In the genomic region with DNA sequence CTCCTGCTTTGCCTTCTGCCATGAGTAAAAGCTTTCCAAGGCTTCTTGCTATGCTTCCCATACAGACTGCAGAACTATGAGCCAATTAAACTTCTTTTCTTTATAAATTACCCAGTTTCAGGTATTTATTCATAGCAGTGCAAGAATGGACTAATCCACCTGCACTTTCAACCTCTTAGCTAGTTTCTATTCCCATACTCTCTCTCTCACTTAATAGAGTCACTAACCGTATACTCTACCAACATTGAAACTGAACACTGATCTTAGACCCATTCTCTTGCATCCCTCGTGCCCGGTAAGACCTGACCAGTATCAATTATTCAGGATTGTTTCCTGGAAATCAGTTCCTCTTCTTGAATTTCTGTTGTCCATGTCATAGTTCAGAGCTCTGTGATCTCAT, we compare ENCODE assay signal across 9 cellular contexts.
"Had no signal": no experiment of that assay in that cellular context is flagged by ENCODE, and none has a peak within 500 bp of the region (broad histone marks: within the 10 kb centered on the region; RNA-seq: fewer than 3 reads in every experiment).

No MANE protein-coding gene starts in this region.

- H2AFZ ChIP-seq: GM23248, GM23338 had no signal

- H3K4me2 ChIP-seq: GM23338 had no signal

- H3K4me1 ChIP-seq: HAP-1 had no signal

- H3K27ac ChIP-seq: GM23248 had no signal

- H3K9ac ChIP-seq: GM23248 had no signal

- ATAC-seq: GM23338, HCT116 had no signal

- H3K4me3 ChIP-seq: GM23248, GM23338, HAP-1 had no signal

- H3K27ac Mint-ChIP-seq: GM23338, H9, HFFc6 had no signal

- H3K9me3 ChIP-seq: HAP-1 had no signal

- H3K4me3 Mint-ChIP-seq: GM23338, H9, HFFc6 had no signal

- H3K4me1 Mint-ChIP-seq: GM23338 had no signal

- H3K36me3 ChIP-seq: HAP-1 had no signal

- H3K9me3 Mint-ChIP-seq: GM23338 had no signal

- DNase-seq: GM23248, GOT3, H7, H9, HCEC 1CT, HFFc6 had no signal
